In genomic region chr15:94229591-94230365, GRCh38 we compare ENCODE assay signal across 8 cellular contexts. TPM values are rescaled to one million over a fixed set of nuclear protein-coding genes. Genes with fewer than 3 reads are reported as not detected.
DNase-seq lines count a peak whose midpoint lies in the region; ATAC-seq and TF ChIP-seq lines count a peak whose summit lies in the region.

No MANE protein-coding gene starts in this region.

- no peaks in the 10 kb centered on the region for H3K36me3 ChIP-seq in left lung

- no peaks in the 10 kb centered on the region for H3K9me3 ChIP-seq in left lung

- peak overlapping the region; percentile 60 to 68 for H3K4me3 ChIP-seq in left lung

- no peak for TF ChIP-seq CTCF in CD14-positive monocyte (IDR thresholded peaks at IDR 0.05)
- no peak for TF ChIP-seq CTCF in left lung (IDR thresholded peaks at IDR 0.05)

- peak; percentile 42 for ATAC-seq in GM19463 (IDR thresholded peaks at IDR 0.05; ENCODE audit: unreplicated experiment)
- ATAC-seq in HG03521 (IDR thresholded peaks at IDR 0.05; ENCODE audit: unreplicated experiment): peak; percentile 56
- ATAC-seq in left lung: no peak

- H3K27me3 Mint-ChIP-seq in CD14-positive monocyte (ENCODE audit: low read depth in 3 of 3): peaks cover 5 to 12% (median 12%) of the 10 kb centered on the region in 3 donors

- H3K27me3 ChIP-seq in left lung: peaks cover 0 to 22% of the 10 kb centered on the region in 2 donors

- DNase-seq in CD14-positive monocyte (ENCODE audit: low spot score) (peak; percentile 53), left lung (no peak), NCI-H1694 treated with DMSO at 0.1 percent for 48 hours (lab: John Stamatoyannopoulos, UW) (no peak), islet precursor cell (no peak), SKM-1 treated with dmso at 0.1 percent for 144 hours (lab: John Stamatoyannopoulos, UW; ENCODE audit: unreplicated experiment) (no peak)
- DNase-seq in activated CD4-positive, alpha-beta T cell treated with anti-CD3 and anti-CD28 coated beads, Interleukin-2, amount 50 U/mL, for 1 hour: peak; percentile 5

- peak overlapping the region; percentile 76 to 87 for H3K4me3 Mint-ChIP-seq in CD14-positive monocyte

- H3K4me1 Mint-ChIP-seq in CD14-positive monocyte: peaks cover 52% of the 10 kb centered on the region

- H3K9me3 Mint-ChIP-seq in CD14-positive monocyte: no peaks in the 10 kb centered on the region

- H3K4me1 ChIP-seq in left lung: peaks cover 0 to 48% of the 10 kb centered on the region in 2 donors

- peak overlapping the region; percentile 90 to 99 (median 97) for H3K27ac Mint-ChIP-seq in CD14-positive monocyte

- H3K27ac ChIP-seq in left lung: peak overlapping the region; percentile 88 to 95

- no peaks in the 10 kb centered on the region for H3K36me3 Mint-ChIP-seq in CD14-positive monocyte

- intact Hi-C loops in CD14-positive monocyte (cut with micrococcal nuclease): loop anchor here (2.0 to 5.0 kb wide), 2 partner anchors 55 to 93 kb away; no protein-coding TSS in a partner anchor
- intact Hi-C loops in left lung (cut with DNase I): no loop called here

RNA-seq across cellular contexts. Expression of gene MCTP2, which starts 1.6 kb away (rescaled TPM):
- 1 to 10 TPM; 2.4 to 7.4 TPM for polyA plus RNA-seq in CD14-positive monocyte
- total RNA-seq in left lung: 10 to 100 TPM; 33.2 to 38.8 TPM

Comparison
In these comparisons a context has a peak if more than half of its experiments do, and no peak if none do; other contexts are left out.
1. DNase-seq: peak in CD14-positive monocyte (single experiment) and activated CD4-positive, alpha-beta T cell treated with anti-CD3 and anti-CD28 coated beads, Interleukin-2, amount 50 U/mL, for 1 hour (single experiment); none in left lung (0 of 2), NCI-H1694 treated with DMSO at 0.1 percent for 48 hours (single experiment), islet precursor cell (single experiment) and SKM-1 treated with dmso at 0.1 percent for 144 hours (single experiment).
2. intact Hi-C loops: an anchor here in CD14-positive monocyte (2.0 to 5.0 kb wide); none called in left lung.